In genomic region chr11:2818021-2818420, GRCh38 we compare ENCODE assay signal across 32 cellular contexts.
"Had no signal": no experiment of that assay in that cellular context is flagged by ENCODE, and none has a peak within 500 bp of the region (broad histone marks: within the 10 kb centered on the region; RNA-seq: fewer than 3 reads in every experiment).

No MANE protein-coding gene starts in this region.

- H3K4me1 Mint-ChIP-seq: activated CD8-positive, alpha-beta memory T cell treated with anti-CD3 and anti-CD28 coated beads, Interleukin-2, amount 10 ng/mL, durations not matched to agents 7 days and 5 days; central memory CD8-positive, alpha-beta T cell had no signal

- H3K36me3 Mint-ChIP-seq: activated CD8-positive, alpha-beta memory T cell treated with anti-CD3 and anti-CD28 coated beads, Interleukin-2, amount 10 ng/mL, durations not matched to agents 7 days and 5 days had no signal

- H3K9me3 ChIP-seq: MG63 had no signal

- H3K27me3 ChIP-seq: brain microvascular endothelial cell, MG63, Peyer's patch, SJCRH30 had no signal

- H3K27me3 Mint-ChIP-seq: activated CD4-positive, alpha-beta memory T cell treated with anti-CD3 and anti-CD28 coated beads, Interleukin-2, amount 10 ng/mL, durations not matched to agents 7 days and 5 days; activated CD8-positive, alpha-beta memory T cell treated with anti-CD3 and anti-CD28 coated beads, Interleukin-2, amount 10 ng/mL, durations not matched to agents 7 days and 5 days; activated naive CD4-positive, alpha-beta T cell treated with anti-CD3 and anti-CD28 coated beads, Interleukin-2, amount 10 ng/mL, durations not matched to agents 7 days and 5 days; activated naive CD8-positive, alpha-beta T cell; activated naive CD8-positive, alpha-beta T cell treated with anti-CD3 and anti-CD28 coated beads, Interleukin-2, amount 50 U/mL, for 24 hours had no signal

- H3K4me1 ChIP-seq: Peyer's patch had no signal

- H3K27ac ChIP-seq: brain microvascular endothelial cell, Peyer's patch, SJCRH30, SK-N-MC, WERI-Rb-1 had no signal

- H3K4me3 Mint-ChIP-seq: activated CD4-positive, alpha-beta memory T cell treated with anti-CD3 and anti-CD28 coated beads, Interleukin-2, amount 10 ng/mL, durations not matched to agents 7 days and 5 days; activated CD8-positive, alpha-beta memory T cell treated with anti-CD3 and anti-CD28 coated beads, Interleukin-2, amount 10 ng/mL, durations not matched to agents 7 days and 5 days; activated naive CD4-positive, alpha-beta T cell treated with anti-CD3 and anti-CD28 coated beads, Interleukin-2, amount 10 ng/mL, durations not matched to agents 7 days and 5 days; activated naive CD8-positive, alpha-beta T cell; activated naive CD8-positive, alpha-beta T cell treated with anti-CD3 and anti-CD28 coated beads, Interleukin-2, amount 50 U/mL, for 24 hours; central memory CD8-positive, alpha-beta T cell had no signal

- H3K36me3 ChIP-seq: brain microvascular endothelial cell, MG63, Peyer's patch, SJCRH30, WERI-Rb-1 had no signal

- ATAC-seq: activated CD8-positive, alpha-beta memory T cell treated with anti-CD3 and anti-CD28 coated beads, Interleukin-2, amount 10 ng/mL, durations not matched to agents 7 days and 5 days; activated naive CD8-positive, alpha-beta T cell treated with anti-CD3 and anti-CD28 coated beads, Interleukin-2, amount 50 U/mL, for 24 hours had no signal

- H3K27ac Mint-ChIP-seq: activated CD4-positive, alpha-beta memory T cell treated with anti-CD3 and anti-CD28 coated beads, Interleukin-2, amount 10 ng/mL, durations not matched to agents 7 days and 5 days; activated CD8-positive, alpha-beta memory T cell treated with anti-CD3 and anti-CD28 coated beads, Interleukin-2, amount 10 ng/mL, durations not matched to agents 7 days and 5 days; activated naive CD4-positive, alpha-beta T cell treated with anti-CD3 and anti-CD28 coated beads, Interleukin-2, amount 10 ng/mL, durations not matched to agents 7 days and 5 days; activated naive CD8-positive, alpha-beta T cell; activated naive CD8-positive, alpha-beta T cell treated with anti-CD3 and anti-CD28 coated beads, Interleukin-2, amount 50 U/mL, for 24 hours had no signal

- H3K4me3 ChIP-seq: MG63, Peyer's patch, SJCRH30, SK-N-MC had no signal

- DNase-seq: activated CD4-positive, alpha-beta memory T cell treated with anti-CD3 and anti-CD28 coated beads, Interleukin-2, amount 10 ng/mL, durations not matched to agents 7 days and 5 days; activated CD4-positive, alpha-beta T cell treated with anti-CD3 and anti-CD28 coated beads for 1 hour; activated CD4-positive, alpha-beta T cell treated with anti-CD3 and anti-CD28 coated beads for 48 hours; activated CD4-positive, CD25-positive, alpha-beta regulatory T cell; activated CD8-positive, alpha-beta memory T cell treated with anti-CD3 and anti-CD28 coated beads for 24 hours; activated CD8-positive, alpha-beta memory T cell treated with anti-CD3 and anti-CD28 coated beads, Interleukin-2, amount 10 ng/mL, durations not matched to agents 7 days and 5 days; activated CD8-positive, alpha-beta memory T cell treated with anti-CD3 and anti-CD28 coated beads, Interleukin-2, amount 50 U/mL, for 48 hours; activated effector memory CD4-positive, alpha-beta T cell treated with Interleukin-2 at 50 U/mL for 16 hours; activated naive CD4-positive, alpha-beta T cell treated with anti-CD3 and anti-CD28 coated beads, Interleukin-2, amount 10 ng/mL, durations not matched to agents 7 days and 5 days; activated naive CD8-positive, alpha-beta T cell treated with anti-CD3 and anti-CD28 coated beads, Interleukin-2, amount 50 U/mL, for 24 hours; activated T-cell treated with anti-CD3 and anti-CD28 coated beads, Interleukin-2, amount 50 U/mL, for 48 hours; anterior cingulate cortex; brain microvascular endothelial cell; Kasumi-1; KG1; MG63; MV-4-11; NCI-H1092; NCI-H1436 treated with DMSO at 0.1 percent for 48 hours; NCI-H187; NCI-H2081; NCI-H2171 treated with DMSO at 0.1 percent for 48 hours; NCI-H226; NCI-H524 treated with DMSO at 0.1 percent for 48 hours; Peyer's patch; SHP77; T1000; WERI-Rb-1 had no signal
